In the genomic region with DNA sequence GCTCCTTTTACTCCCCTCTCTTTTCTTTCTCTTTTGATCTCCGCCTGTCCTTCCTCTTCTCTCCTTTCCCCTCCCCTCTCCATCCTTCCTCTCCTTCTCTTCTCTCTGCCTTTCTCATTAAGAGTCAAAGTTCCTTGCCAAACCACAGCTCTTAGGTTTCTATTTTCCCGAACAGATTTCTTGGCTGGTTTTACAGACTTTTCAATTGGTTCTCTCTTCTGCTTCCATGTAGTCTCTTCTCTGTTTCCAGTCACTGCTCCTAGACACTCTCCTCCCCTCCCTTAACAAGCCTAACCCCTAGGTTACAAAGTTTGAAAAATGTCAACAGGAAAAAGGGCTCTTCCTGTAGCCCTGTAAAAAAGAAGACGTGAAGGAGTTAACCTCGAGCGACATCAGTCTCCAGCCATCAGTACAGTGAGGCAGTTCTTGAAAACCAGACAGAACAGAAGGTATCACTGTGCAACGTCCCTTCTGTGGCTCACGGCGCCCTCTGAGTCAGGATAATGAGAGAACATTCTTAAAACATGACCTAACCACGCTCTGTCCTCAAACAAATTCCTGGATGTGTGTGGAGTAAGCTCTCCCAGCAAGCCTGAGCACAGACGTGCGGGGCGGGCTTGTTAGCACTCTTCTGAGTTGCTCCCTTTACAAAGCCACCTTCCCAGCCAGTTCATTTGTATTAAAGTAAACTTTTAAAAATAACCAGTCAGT, we compare ENCODE assay signal across 8 cellular contexts.
DNase-seq lines count a peak whose midpoint lies in the region; ATAC-seq and TF ChIP-seq lines count a peak whose summit lies in the region.

No MANE protein-coding gene starts in this region.

- no peaks in the 10 kb centered on the region for H3K9me3 ChIP-seq in RWPE2 (ENCODE audit: severe bottlenecking)
- no peaks in the 10 kb centered on the region for H3K9me3 ChIP-seq in effector memory CD4-positive, alpha-beta T cell (ENCODE audit: control insufficient read depth, low read length)

- peak; percentile 28 for TF ChIP-seq CTCF in RWPE2 (IDR thresholded peaks at IDR 0.05; ENCODE audit: poor library complexity, severe bottlenecking)
- TF ChIP-seq CTCF in foreskin fibroblast (IDR thresholded peaks at IDR 0.05; ENCODE audit: low read depth, low read length): no peak

- DNase-seq in HCEC 1CT: peak; percentile 99
- DNase-seq in RWPE2 (ENCODE audit: low spot score): peak; percentile 93
- DNase-seq in foreskin fibroblast: peak; percentile 98 to 99
- peak; percentile 23 for DNase-seq in pons (ENCODE audit: low spot score)
- DNase-seq in NCI-H524 treated with DMSO at 0.1 percent for 48 hours (lab: John Stamatoyannopoulos, UW): no peak
- DNase-seq in effector memory CD4-positive, alpha-beta T cell: no peak

- ATAC-seq in RWPE2 (ENCODE audit: low read depth): peak; percentile 84
- no peak for ATAC-seq in HG03354 (IDR thresholded peaks at IDR 0.05; ENCODE audit: poor library complexity, severe bottlenecking, unreplicated experiment)
- ATAC-seq in HG03135 (IDR thresholded peaks at IDR 0.05; ENCODE audit: unreplicated experiment): no peak

- H3K27me3 ChIP-seq in RWPE2 (ENCODE audit: insufficient read depth, poor library complexity, severe bottlenecking): no peaks in the 10 kb centered on the region
- H3K27me3 ChIP-seq in effector memory CD4-positive, alpha-beta T cell (replicated peaks; ENCODE audit: control insufficient read depth, insufficient read depth, low read length, poor library complexity, severe bottlenecking): no peaks in the 10 kb centered on the region

- H3K36me3 ChIP-seq in RWPE2 (ENCODE audit: low read depth): no peaks in the 10 kb centered on the region
- no peaks in the 10 kb centered on the region for H3K36me3 ChIP-seq in effector memory CD4-positive, alpha-beta T cell (ENCODE audit: control insufficient read depth, insufficient read depth, low read length)

- peak overlapping the region; percentile 98 for H3K27ac ChIP-seq in RWPE2 (ENCODE audit: poor library complexity, severe bottlenecking)
- no peak overlapping the region for H3K27ac ChIP-seq in effector memory CD4-positive, alpha-beta T cell (ENCODE audit: insufficient read depth, low read length, poor library complexity, severe bottlenecking)

- H3K4me3 ChIP-seq in RWPE2 (ENCODE audit: severe bottlenecking): no peak overlapping the region
- peak overlapping the region; percentile 30 to 45 for H3K4me3 ChIP-seq in foreskin fibroblast (ENCODE audit: low read depth in 1 of 2, low read length in 2 of 2)
- H3K4me3 ChIP-seq in effector memory CD4-positive, alpha-beta T cell (ENCODE audit: insufficient read depth, low read depth, low read length, poor library complexity, severe bottlenecking): no peak overlapping the region

- H3K4me1 ChIP-seq in RWPE2 (ENCODE audit: insufficient read depth, poor library complexity, severe bottlenecking): peaks cover 53% of the 10 kb centered on the region
- no peaks in the 10 kb centered on the region for H3K4me1 ChIP-seq in effector memory CD4-positive, alpha-beta T cell (ENCODE audit: control insufficient read depth, insufficient read depth, low read length, poor library complexity, severe bottlenecking)

Comparison
In these comparisons a context has a peak if more than half of its experiments do, and no peak if none do; other contexts are left out.
1. DNase-seq: peak in HCEC 1CT (single experiment), RWPE2 (single experiment), foreskin fibroblast (2 of 2) and pons (single experiment); none in NCI-H524 treated with DMSO at 0.1 percent for 48 hours (single experiment) and effector memory CD4-positive, alpha-beta T cell (0 of 3).
2. H3K4me3 ChIP-seq: peak in foreskin fibroblast (2 of 2); none in RWPE2 (single experiment) and effector memory CD4-positive, alpha-beta T cell (single experiment).